21 cellular contexts compared by ENCODE assay signal in genomic region chr10:119278126-119278701, GRCh38.
"Had no signal": no experiment of that assay in that cellular context is flagged by ENCODE, and none has a peak within 500 bp of the region (broad histone marks: within the 10 kb centered on the region; RNA-seq: fewer than 3 reads in every experiment).

No MANE protein-coding gene starts in this region.

- H3K4me1 ChIP-seq: pancreas had no signal

- H3K36me3 ChIP-seq: pancreas, right lobe of liver had no signal

- H3K9me3 ChIP-seq: pancreas, right lobe of liver, testis had no signal

- DNase-seq: activated B cell treated with CpG ODN at 0.5 μM for 24 hours; activated CD4-positive, alpha-beta T cell treated with anti-CD3 and anti-CD28 coated beads for 36 hours; activated CD4-positive, alpha-beta T cell treated with anti-CD3 and anti-CD28 coated beads, Interleukin-2, amount 50 U/mL, for 4 hours; activated CD8-positive, alpha-beta memory T cell treated with anti-CD3 and anti-CD28 coated beads for 24 hours; activated CD8-positive, alpha-beta memory T cell treated with anti-CD3 and anti-CD28 coated beads, Interleukin-2, amount 50 U/mL, for 48 hours; activated naive CD4-positive, alpha-beta T cell; activated naive CD8-positive, alpha-beta T cell treated with anti-CD3 and anti-CD28 coated beads, Interleukin-2, amount 10 ng/mL, durations not matched to agents 7 days and 5 days; activated T-cell treated with anti-CD3 and anti-CD28 coated beads, Interleukin-2, amount 50 U/mL, for 4 hours; amniotic stem cell; cerebellar nuclear complex; cortex of kidney; foreskin fibroblast; hippocampal formation; pancreas; right lobe of liver; small intestine; stimulated activated CD4-positive, alpha-beta T cell treated with anti-CD3 and anti-CD28 coated beads, Interleukin-15, amount 100 ng/mL, for 24 hours; stimulated activated naive B cell treated with anti-CD40 and anti-IgM and Interleukin-4, amounts not matched to agents 10 μg/mL and 1 μg/mL and 100 μg/mL, for 72 hours; T1000; testis; trophoblast cell had no signal

- ATAC-seq: activated CD4-positive, alpha-beta T cell treated with anti-CD3 and anti-CD28 coated beads for 36 hours; activated T-cell treated with anti-CD3 and anti-CD28 coated beads, Interleukin-2, amount 50 U/mL, for 4 hours; pancreas; right lobe of liver; stimulated activated naive B cell treated with anti-CD40 and anti-IgM and Interleukin-4, amounts not matched to agents 10 μg/mL and 1 μg/mL and 100 μg/mL, for 72 hours had no signal

- H3K4me3 ChIP-seq: pancreas, right lobe of liver, testis had no signal

- H3K27ac ChIP-seq: pancreas, testis had no signal

- H3K27me3 ChIP-seq: pancreas, right lobe of liver, testis had no signal
